8 cellular contexts compared by ENCODE assay signal in genomic region chr15:88624156-88624970, GRCh38. TPM values are rescaled to one million over a fixed set of nuclear protein-coding genes. Genes with fewer than 3 reads are reported as not detected.
DNase-seq lines count a peak whose midpoint lies in the region; TF ChIP-seq lines count a peak whose summit lies in the region.

No MANE protein-coding gene starts in this region.

- 60 to 70% (median 66%) methylated on average over 19 of the region's 19 CpGs for WGBS in adrenal gland, 4 donors

- TF ChIP-seq CTCF in GM20000 (IDR thresholded peaks at IDR 0.05; ENCODE audit: extremely low read depth, missing control alignments), result peak; percentile 52
- peak in 5 of 6 experiments; percentile 17 to 56 (median 42) for TF ChIP-seq CTCF in adrenal gland (IDR thresholded peaks at IDR 0.05)

- peak overlapping the region in 2 of 5 donors; percentile 11 to 50 for H3K27ac ChIP-seq in adrenal gland

- no peak for TF ChIP-seq POLR2A in adrenal gland (IDR thresholded peaks at IDR 0.05)

- H3K4me3 ChIP-seq in adrenal gland, result no peak overlapping the region
- peak overlapping the region; percentile 97 for H3K4me3 ChIP-seq in iPS-18c (ENCODE audit: insufficient read depth, low read depth, low read length)

- peaks cover 12 to 39% of the 10 kb centered on the region in 2 donors for H3K4me1 ChIP-seq in adrenal gland (replicated peaks in 1 of 2)

- intact Hi-C loops in adrenal gland (cut with DNase I), result no loop called here

- no peaks in the 10 kb centered on the region for H3K27me3 ChIP-seq in adrenal gland

- H3K9me3 ChIP-seq in adrenal gland (replicated peaks in 1 of 3) (no peaks in the 10 kb centered on the region), iPS-18c (ENCODE audit: control insufficient read depth, insufficient read depth, low read length) (no peaks in the 10 kb centered on the region)

- DNase-seq in CD1c-positive myeloid dendritic cell (ENCODE audit: extremely low spot score) (peak; percentile 53), GM20000 (ENCODE audit: low spot score) (peak; percentile 68), Kasumi-1 (lab: John Stamatoyannopoulos, UW) (peak; percentile 66 to 69), adrenal gland (no peak), inferior parietal cortex (ENCODE audit: extremely low spot score) (no peak), NCI-H510A (lab: John Stamatoyannopoulos, UW) (no peak)
- peak; percentile 19 for DNase-seq in stimulated activated naive CD4-positive, alpha-beta T cell treated with Interleukin-2 at 50 U/mL for 16 hours (lab: John Stamatoyannopoulos, UW)

- H3K36me3 ChIP-seq in adrenal gland (replicated peaks in 1 of 2), result peaks cover 0 to 12% of the 10 kb centered on the region in 2 donors

RNA-seq across cellular contexts. Expression of gene AEN, which starts 3.2 kb away (rescaled TPM):
- total RNA-seq in adrenal gland, result 10 to 100 TPM in 7 of 8 donors, 1 to 10 TPM in 1; 8.5 to 29.3 (median 14.2) TPM
- 10 to 100 TPM in 1 of 3 donors, 1 to 10 TPM in 2; 4.9 to 11.3 (median 6.8) TPM for polyA plus RNA-seq in adrenal gland

RNA-seq across cellular contexts. Expression of gene ISG20, which starts 14.5 kb away (rescaled TPM):
- total RNA-seq in adrenal gland, result 10 to 100 TPM in 1 of 8 donors, 1 to 10 TPM in 7; 1.6 to 10.5 (median 7.6) TPM
- polyA plus RNA-seq in adrenal gland, result 10 to 100 TPM in 2 of 3 donors, 1 to 10 TPM in 1; 4.4 to 11.7 (median 10.2) TPM

Comparison
In these comparisons a context has a peak if more than half of its experiments do, and no peak if none do; other contexts are left out.
1. DNase-seq: peak in CD1c-positive myeloid dendritic cell (single experiment), GM20000 (single experiment), Kasumi-1 (2 of 2) and stimulated activated naive CD4-positive, alpha-beta T cell treated with Interleukin-2 at 50 U/mL for 16 hours (single experiment); none in adrenal gland (0 of 7), inferior parietal cortex (single experiment) and NCI-H510A (single experiment).